16 cellular contexts compared by ENCODE assay signal in genomic region chr2:181313845-181314244, GRCh38.
DNase-seq lines count a peak whose midpoint lies in the region; ATAC-seq, FAIRE-seq and TF ChIP-seq lines count a peak whose summit lies in the region.
"Had no signal": no experiment of that assay in that cellular context is flagged by ENCODE, and none has a peak within 500 bp of the region (broad histone marks: within the 10 kb centered on the region; RNA-seq: fewer than 3 reads in every experiment).

No MANE protein-coding gene starts in this region.

- peak overlapping the region; percentile 98 for H3K27ac Mint-ChIP-seq in activated naive CD4-positive, alpha-beta T cell treated with anti-CD3 and anti-CD28 coated beads, Interleukin-2, amount 50 U/mL, for 24 hours
- peak overlapping the region; percentile 99 for H3K27ac Mint-ChIP-seq in activated T-helper 1 cell treated with anti-CD3 and anti-CD28 coated beads, Interleukin-12 subunit alpha, Interleukin-12 subunit beta, Interleukin-2, Interleukin-4 antibody, amounts not matched to agents 30 ng/mL and 10 ng/mL and 1 ng/mL, durations not matched to agents 14 hours and 24 hours and 36 hours

- intact Hi-C loops in activated T-helper 1 cell treated with anti-CD3 and anti-CD28 coated beads, Interleukin-12 subunit alpha, Interleukin-12 subunit beta, Interleukin-2, Interleukin-4 antibody, amounts not matched to agents 30 ng/mL and 10 ng/mL and 1 ng/mL, durations not matched to agents 14 hours and 24 hours and 36 hours (cut with micrococcal nuclease): loop anchor here (2.0 to 5.0 kb wide), 3 partner anchors 13 to 578 kb away; partner anchors contain the start of gene ITPRID2

- DNase-seq in activated naive CD4-positive, alpha-beta T cell treated with anti-CD3 and anti-CD28 coated beads, Interleukin-2, amount 50 U/mL, for 16 hours: no peak
- DNase-seq in activated T-helper 1 cell treated with anti-CD3 and anti-CD28 coated beads, Interleukin-12 subunit alpha, Interleukin-12 subunit beta, Interleukin-2, Interleukin-4 antibody, amounts not matched to agents 30 ng/mL and 10 ng/mL and 1 ng/mL, durations not matched to agents 14 hours and 24 hours and 36 hours (ENCODE audit: low spot score): no peak
- DNase-seq in D341Med (ENCODE audit: low spot score) (no peak), A172 (ENCODE audit: low spot score) (no peak), D721Med (ENCODE audit: insufficient read length, low spot score) (no peak)
- DNase-seq in stimulated activated CD4-positive, alpha-beta T cell treated with anti-CD3 and anti-CD28 coated beads, Interleukin-4, amount 100 ng/mL, for 1 hour: no peak
- DNase-seq: AML-193; left ventricle myocardium superior; NCI-H1092; stimulated activated CD4-positive, alpha-beta T cell treated with anti-CD3 and anti-CD28 coated beads, Interleukin-1b, Interleukin-23, amount 100 ng/mL, for 48 hours; stimulated activated CD8-positive, alpha-beta memory T cell treated with anti-CD3 and anti-CD28 coated beads, Interleukin-4, amount 100 ng/mL, for 48 hours; trophoblast cell had no signal

- FAIRE-seq in D721Med (lab: Jason Lieb, UNC): no peak
- FAIRE-seq: HTR-8/SVneo had no signal

- ATAC-seq in HG03432 (IDR thresholded peaks at IDR 0.05; ENCODE audit: unreplicated experiment): peak; percentile 36
- ATAC-seq: left ventricle myocardium superior, SK-N-SH treated with all-trans-retinoic acid at 6 μM for 48 hours had no signal

- H3K27me3 Mint-ChIP-seq in activated naive CD4-positive, alpha-beta T cell treated with anti-CD3 and anti-CD28 coated beads, Interleukin-2, amount 50 U/mL, for 24 hours: no peaks in the 10 kb centered on the region
- no peaks in the 10 kb centered on the region for H3K27me3 Mint-ChIP-seq in activated T-helper 1 cell treated with anti-CD3 and anti-CD28 coated beads, Interleukin-12 subunit alpha, Interleukin-12 subunit beta, Interleukin-2, Interleukin-4 antibody, amounts not matched to agents 30 ng/mL and 10 ng/mL and 1 ng/mL, durations not matched to agents 14 hours and 24 hours and 36 hours (ENCODE audit: insufficient read depth)

- peaks cover 3% of the 10 kb centered on the region for H3K36me3 Mint-ChIP-seq in activated naive CD4-positive, alpha-beta T cell treated with anti-CD3 and anti-CD28 coated beads, Interleukin-2, amount 50 U/mL, for 24 hours
- H3K36me3 Mint-ChIP-seq in activated T-helper 1 cell treated with anti-CD3 and anti-CD28 coated beads, Interleukin-12 subunit alpha, Interleukin-12 subunit beta, Interleukin-2, Interleukin-4 antibody, amounts not matched to agents 30 ng/mL and 10 ng/mL and 1 ng/mL, durations not matched to agents 14 hours and 24 hours and 36 hours (ENCODE audit: low read depth): peaks cover 2% of the 10 kb centered on the region

- H3K9me3 Mint-ChIP-seq in activated naive CD4-positive, alpha-beta T cell treated with anti-CD3 and anti-CD28 coated beads, Interleukin-2, amount 50 U/mL, for 24 hours: no peaks in the 10 kb centered on the region
- no peaks in the 10 kb centered on the region for H3K9me3 Mint-ChIP-seq in activated T-helper 1 cell treated with anti-CD3 and anti-CD28 coated beads, Interleukin-12 subunit alpha, Interleukin-12 subunit beta, Interleukin-2, Interleukin-4 antibody, amounts not matched to agents 30 ng/mL and 10 ng/mL and 1 ng/mL, durations not matched to agents 14 hours and 24 hours and 36 hours

- peaks cover 65% of the 10 kb centered on the region for H3K4me1 Mint-ChIP-seq in activated naive CD4-positive, alpha-beta T cell treated with anti-CD3 and anti-CD28 coated beads, Interleukin-2, amount 50 U/mL, for 24 hours
- peaks cover 52% of the 10 kb centered on the region for H3K4me1 Mint-ChIP-seq in activated T-helper 1 cell treated with anti-CD3 and anti-CD28 coated beads, Interleukin-12 subunit alpha, Interleukin-12 subunit beta, Interleukin-2, Interleukin-4 antibody, amounts not matched to agents 30 ng/mL and 10 ng/mL and 1 ng/mL, durations not matched to agents 14 hours and 24 hours and 36 hours (ENCODE audit: low read depth)

- H3K4me3 Mint-ChIP-seq in activated naive CD4-positive, alpha-beta T cell treated with anti-CD3 and anti-CD28 coated beads, Interleukin-2, amount 50 U/mL, for 24 hours: peak overlapping the region; percentile 85
- peak overlapping the region; percentile 84 for H3K4me3 Mint-ChIP-seq in activated T-helper 1 cell treated with anti-CD3 and anti-CD28 coated beads, Interleukin-12 subunit alpha, Interleukin-12 subunit beta, Interleukin-2, Interleukin-4 antibody, amounts not matched to agents 30 ng/mL and 10 ng/mL and 1 ng/mL, durations not matched to agents 14 hours and 24 hours and 36 hours

- TF ChIP-seq CTCF in D721Med (IDR thresholded peaks at IDR 0.05; ENCODE audit: insufficient read depth, missing control alignments): no peak
